In the genomic region with DNA sequence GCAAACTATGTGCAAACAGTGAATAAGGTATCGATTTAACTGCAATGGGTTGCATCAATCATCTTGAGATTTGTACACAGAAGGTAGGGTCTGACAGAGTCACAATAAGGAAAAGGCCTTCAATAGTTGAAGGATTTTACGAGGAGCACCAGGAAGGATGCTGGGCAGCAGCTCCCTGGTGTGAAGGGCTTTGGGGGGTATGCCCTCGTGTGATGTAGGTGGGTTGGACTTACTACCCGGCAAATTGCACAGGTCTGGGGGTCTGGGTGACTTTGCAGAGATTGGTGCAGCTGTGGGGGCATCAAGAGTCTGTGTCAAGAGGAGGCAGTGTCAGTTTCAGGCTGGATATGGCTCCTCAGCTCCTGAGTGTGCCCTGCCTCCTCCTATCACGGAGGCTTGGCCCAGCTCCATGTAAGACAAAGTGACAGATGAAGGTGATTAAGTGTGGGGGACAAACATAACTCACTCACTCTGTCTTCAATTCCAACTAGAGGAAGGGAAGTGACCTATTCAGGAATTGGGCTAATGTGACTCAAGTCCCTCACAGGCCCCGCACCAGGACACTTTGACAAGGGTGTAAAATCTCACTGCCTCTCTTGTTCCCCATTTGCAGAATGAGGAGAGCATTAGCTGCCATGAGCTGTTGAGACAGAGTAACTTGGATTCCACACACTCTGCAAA, we compare ENCODE assay signal across 23 cellular contexts.
"Had no signal": no experiment of that assay in that cellular context is flagged by ENCODE, and none has a peak within 500 bp of the region (broad histone marks: within the 10 kb centered on the region; RNA-seq: fewer than 3 reads in every experiment).

No MANE protein-coding gene starts in this region.

- H3K4me1 ChIP-seq: body of pancreas, Peyer's patch, SJSA1 had no signal

- H3K9me3 ChIP-seq: ascending aorta, body of pancreas, MG63, Peyer's patch, SJSA1 had no signal

- H3K27ac ChIP-seq: ascending aorta, body of pancreas, Peyer's patch, RWPE1, SJSA1 had no signal

- H3K36me3 ChIP-seq: ascending aorta, MG63, Peyer's patch, SJSA1 had no signal

- DNase-seq: activated CD4-positive, alpha-beta T cell treated with anti-CD3 and anti-CD28 coated beads for 48 hours; activated CD4-positive, alpha-beta T cell treated with anti-CD3 and anti-CD28 coated beads, Interleukin-2, amount 50 U/mL, for 4 hours; activated CD4-positive, CD25-positive, alpha-beta regulatory T cell treated with anti-CD3 and anti-CD28 coated beads, Interleukin-2, amount 50 U/mL, for 72 hours; activated CD8-positive, alpha-beta memory T cell treated with anti-CD3 and anti-CD28 coated beads, Interleukin-2, amount 10 ng/mL, durations not matched to agents 7 days and 5 days; activated effector memory CD4-positive, alpha-beta T cell treated with Interleukin-2 at 50 U/mL for 16 hours; activated naive CD4-positive, alpha-beta T cell; activated naive CD8-positive, alpha-beta T cell treated with anti-CD3 and anti-CD28 coated beads, Interleukin-2, amount 50 U/mL, for 24 hours; activated T-cell treated with anti-CD3 and anti-CD28 coated beads, Interleukin-2, amount 50 U/mL, for 24 hours; amniotic stem cell; body of pancreas; MG63; MV-4-11; NCI-H1092 treated with DMSO at 0.1 percent for 48 hours; NCI-H1436 treated with DMSO at 0.1 percent for 48 hours; NCI-H187; NCI-H345; NCI-H510A; NCI-H748 treated with DMSO at 0.1 percent for 48 hours; Peyer's patch; SHP77 had no signal

- H3K27me3 ChIP-seq: ascending aorta, body of pancreas, MG63, Peyer's patch, SJSA1 had no signal

- H3K4me3 ChIP-seq: ascending aorta, body of pancreas, MG63, Peyer's patch, SJSA1 had no signal
